37 cellular contexts compared by ENCODE assay signal in genomic region chr3:142923694-142924093, GRCh38. TPM values are rescaled to one million over a fixed set of nuclear protein-coding genes. Genes with fewer than 3 reads are reported as not detected.
"Had no signal": no experiment of that assay in that cellular context is flagged by ENCODE, and none has a peak within 500 bp of the region (broad histone marks: within the 10 kb centered on the region; RNA-seq: fewer than 3 reads in every experiment).

No MANE protein-coding gene starts in this region.

- DNase-seq: Karpas-422, Kasumi-1, MG63, MM.1S, MV-4-11, NCI-H1048, NCI-H1092, NCI-H1092 treated with DMSO at 0.1 percent for 48 hours, NCI-H1105, NCI-H1105 treated with DMSO at 0.1 percent for 48 hours, NCI-H1417, NCI-H1417 treated with DMSO at 0.1 percent for 48 hours, NCI-H1436, NCI-H1436 treated with DMSO at 0.1 percent for 48 hours, NCI-H146, NCI-H1694, NCI-H1694 treated with DMSO at 0.1 percent for 48 hours, NCI-H187, NCI-H187 treated with DMSO at 0.1 percent for 48 hours, NCI-H1930, NCI-H2029, NCI-H2029 treated with DMSO at 0.1 percent for 48 hours, NCI-H2081, NCI-H2081 treated with DMSO at 0.1 percent for 48 hours, NCI-H2107, NCI-H2171, NCI-H2171 treated with DMSO at 0.1 percent for 48 hours, NCI-H2227 treated with DMSO at 0.1 percent for 48 hours, NCI-H226, NCI-H345, NCI-H446, NCI-H446 treated with DMSO at 0.1 percent for 48 hours, NCI-H510A, NCI-H510A treated with DMSO at 0.1 percent for 48 hours, NCI-H524 had no signal

- H3K27me3 ChIP-seq: MG63 had no signal

- H3K4me3 ChIP-seq: MG63 had no signal

- H3K36me3 ChIP-seq: MG63 had no signal

RNA-seq across cellular contexts. Expression of gene PAQR9, which starts 39.8 kb away (rescaled TPM):
- total RNA-seq: LHCN-M2, MCF 10A had no signal
